Comparison of ENCODE assay signal across 29 cellular contexts in the genomic region with DNA sequence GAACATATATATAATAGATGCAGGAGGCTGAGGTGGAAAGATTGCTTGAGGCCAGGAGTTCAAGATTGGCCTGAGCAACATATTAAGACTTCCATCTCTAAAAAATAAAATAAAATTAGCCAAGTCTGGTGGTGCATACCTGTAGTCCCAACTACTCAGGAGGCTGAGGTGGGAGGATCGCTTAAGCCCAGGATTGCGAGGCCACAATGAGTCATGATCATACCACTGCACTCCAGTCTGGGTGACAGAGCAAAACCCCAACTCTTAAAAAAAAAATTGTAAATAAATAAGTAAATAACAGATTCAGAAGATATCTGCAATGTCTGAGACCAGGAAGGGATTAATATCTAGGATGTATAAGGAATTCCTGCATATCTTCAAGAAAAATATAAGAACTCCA. TPM values are rescaled to one million over a fixed set of nuclear protein-coding genes. Genes with fewer than 3 reads are reported as not detected.
DNase-seq lines count a peak whose midpoint lies in the region; ATAC-seq and FAIRE-seq lines count a peak whose summit lies in the region.
"Had no signal": no experiment of that assay in that cellular context is flagged by ENCODE, and none has a peak within 500 bp of the region (broad histone marks: within the 10 kb centered on the region; RNA-seq: fewer than 3 reads in every experiment).

No MANE protein-coding gene starts in this region.

- H4K12ac ChIP-seq in trophoblast cell (ENCODE audit: low read depth, low read length), result no peak overlapping the region

- H3K4ac ChIP-seq in trophoblast cell (ENCODE audit: low read depth, low read length), result peak overlapping the region; percentile 66

- no peak for DNase-seq in activated naive CD4-positive, alpha-beta T cell (lab: John Stamatoyannopoulos, UW)
- no peak for DNase-seq in effector memory CD8-positive, alpha-beta T cell
- no peak for DNase-seq in trophoblast cell
- DNase-seq in DMS153 treated with DMSO at 0.1 percent for 48 hours (lab: John Stamatoyannopoulos, UW; ENCODE audit: unreplicated experiment), result no peak
- DNase-seq in NCI-H2081 treated with DMSO at 0.1 percent for 48 hours (lab: John Stamatoyannopoulos, UW), result no peak
- DNase-seq in GM19239 (ENCODE audit: insufficient read length, low spot score), result no peak
- DNase-seq: activated CD4-positive, alpha-beta T cell treated with anti-CD3 and anti-CD28 coated beads for 1 hour; activated naive CD4-positive, alpha-beta T cell treated with anti-CD3 and anti-CD28 coated beads, Interleukin-2, amount 50 U/mL, for 16 hours; amygdala; DMS79; effector CD4-positive, alpha-beta T cell; GF-D8; KG1; midbrain; NCI-H1436 treated with DMSO at 0.1 percent for 48 hours; stimulated activated CD4-positive, alpha-beta T cell treated with anti-CD3 and anti-CD28 coated beads, Interleukin-4, amount 100 ng/mL, for 4 hours; stimulated activated naive CD4-positive, alpha-beta T cell treated with Interleukin-2 at 50 U/mL for 16 hours; T-helper 2 cell had no signal

- no peak for ATAC-seq in effector memory CD8-positive, alpha-beta T cell (replicated peaks)
- ATAC-seq in HG03196 (IDR thresholded peaks at IDR 0.05; ENCODE audit: unreplicated experiment), result no peak
- ATAC-seq: sciatic nerve, SK-N-SH treated with all-trans-retinoic acid at 6 μM for 48 hours had no signal

- no peak overlapping the region for H3K23ac ChIP-seq in trophoblast cell (ENCODE audit: low read length)

- H2AFZ ChIP-seq in trophoblast cell (ENCODE audit: insufficient read depth, low read length, poor library complexity), result no peak overlapping the region

- no peak overlapping the region for H4K8ac ChIP-seq in trophoblast cell (ENCODE audit: low read depth, low read length)

- no peak for FAIRE-seq in GM19239 (lab: Jason Lieb, UNC)
- FAIRE-seq: HTR-8/SVneo, keratinocyte had no signal

- no peak overlapping the region for H2BK5ac ChIP-seq in trophoblast cell (ENCODE audit: low read depth, low read length, poor library complexity)

- H2BK120ac ChIP-seq in trophoblast cell (ENCODE audit: insufficient read depth, low read length, poor library complexity), result no peak overlapping the region

- no peak overlapping the region for H4K91ac ChIP-seq in trophoblast cell (ENCODE audit: low read depth, low read length)

- H2AK5ac ChIP-seq in trophoblast cell (ENCODE audit: low read length), result no peak overlapping the region

- no peaks in the 10 kb centered on the region for H3K27me3 Mint-ChIP-seq in activated naive CD4-positive, alpha-beta T cell treated with anti-CD3 and anti-CD28 coated beads, Interleukin-2, amount 50 U/mL, for 24 hours
- no peaks in the 10 kb centered on the region for H3K27me3 Mint-ChIP-seq in effector memory CD8-positive, alpha-beta T cell
- H3K27me3 Mint-ChIP-seq: progenitor cell of endocrine pancreas had no signal

- peaks cover 90% of the 10 kb centered on the region for H3K4me1 Mint-ChIP-seq in activated naive CD4-positive, alpha-beta T cell treated with anti-CD3 and anti-CD28 coated beads, Interleukin-2, amount 50 U/mL, for 24 hours
- H3K4me1 Mint-ChIP-seq in effector memory CD8-positive, alpha-beta T cell (ENCODE audit: low read depth in 2 of 2), result peaks cover 68 to 69% of the 10 kb centered on the region in 2 donors
- H3K4me1 Mint-ChIP-seq: neural crest cell had no signal

- no peak overlapping the region for H3K4me2 ChIP-seq in trophoblast cell (ENCODE audit: low read length)
- H3K4me2 ChIP-seq: BLaER1 had no signal

- no peak overlapping the region for H3K14ac ChIP-seq in trophoblast cell (ENCODE audit: low read length)

- no peak overlapping the region for H3K18ac ChIP-seq in trophoblast cell (ENCODE audit: low read length)

- no peaks in the 10 kb centered on the region for H3K9me3 Mint-ChIP-seq in activated naive CD4-positive, alpha-beta T cell treated with anti-CD3 and anti-CD28 coated beads, Interleukin-2, amount 50 U/mL, for 24 hours
- H3K9me3 Mint-ChIP-seq in effector memory CD8-positive, alpha-beta T cell, result no peaks in the 10 kb centered on the region
- H3K9me3 Mint-ChIP-seq: neural crest cell had no signal

- no peak overlapping the region for H3K4me3 Mint-ChIP-seq in activated naive CD4-positive, alpha-beta T cell treated with anti-CD3 and anti-CD28 coated beads, Interleukin-2, amount 50 U/mL, for 24 hours
- H3K4me3 Mint-ChIP-seq in effector memory CD8-positive, alpha-beta T cell, result peak overlapping the region in 1 of 2 donors; percentile 56
- H3K4me3 Mint-ChIP-seq: neural crest cell had no signal

- no peak overlapping the region for H3K27ac ChIP-seq in trophoblast cell (ENCODE audit: low read depth, low read length)
- H3K27ac ChIP-seq: BLaER1, epithelial cell of prostate had no signal

- H3K79me2 ChIP-seq in trophoblast cell (ENCODE audit: control insufficient read depth, insufficient read depth, low read length, poor library complexity), result peaks cover 30% of the 10 kb centered on the region

- H3K9ac ChIP-seq in trophoblast cell (ENCODE audit: low read length), result no peak overlapping the region
- H3K9ac ChIP-seq: BLaER1 had no signal

- no peaks in the 10 kb centered on the region for H3K36me3 ChIP-seq in trophoblast cell (ENCODE audit: control insufficient read depth in 1 of 2, insufficient read depth in 2 of 2, low read length in 2 of 2)
- H3K36me3 ChIP-seq: HAP-1 had no signal

- no peaks in the 10 kb centered on the region for H3K27me3 ChIP-seq in trophoblast cell (ENCODE audit: insufficient read depth, low read length)
- H3K27me3 ChIP-seq: BLaER1 had no signal

- H3K4me3 ChIP-seq in trophoblast cell (ENCODE audit: low read depth, low read length), result no peak overlapping the region
- H3K4me3 ChIP-seq: BLaER1, HAP-1 had no signal

- WGBS in trophoblast cell (ENCODE audit: extremely low coverage, insufficient coverage, insufficient read length), result no CpG with 5 or more reads among the region's 2 CpGs

- H3K4me1 ChIP-seq in trophoblast cell (ENCODE audit: control insufficient read depth in 1 of 2, insufficient read depth in 2 of 2, low read length in 2 of 2), result peaks cover 20% of the 10 kb centered on the region in 2 experiments

- H3K36me3 Mint-ChIP-seq in activated naive CD4-positive, alpha-beta T cell treated with anti-CD3 and anti-CD28 coated beads, Interleukin-2, amount 50 U/mL, for 24 hours, result no peaks in the 10 kb centered on the region
- peaks cover 66% of the 10 kb centered on the region for H3K36me3 Mint-ChIP-seq in effector memory CD8-positive, alpha-beta T cell (ENCODE audit: insufficient read depth)

- no peak overlapping the region for H2BK12ac ChIP-seq in trophoblast cell (ENCODE audit: low read length)

- no peaks in the 10 kb centered on the region for H3K9me3 ChIP-seq in trophoblast cell (ENCODE audit: insufficient read depth, low read depth, low read length)
- H3K9me3 ChIP-seq: HAP-1 had no signal

- H3K79me1 ChIP-seq in trophoblast cell (ENCODE audit: low read length), result peaks cover 5% of the 10 kb centered on the region

- H3K27ac Mint-ChIP-seq in activated naive CD4-positive, alpha-beta T cell treated with anti-CD3 and anti-CD28 coated beads, Interleukin-2, amount 50 U/mL, for 24 hours, result peak overlapping the region; percentile 11
- H3K27ac Mint-ChIP-seq in effector memory CD8-positive, alpha-beta T cell, result peak overlapping the region; percentile 66 to 98
- H3K27ac Mint-ChIP-seq: progenitor cell of endocrine pancreas had no signal

RNA-seq across cellular contexts. Expression of gene B4GALT1, which starts 19.4 kb away (rescaled TPM):
- polyA plus RNA-seq in trophoblast cell (2013), result 119 and 122 TPM in 2 replicates
